Comparison of ENCODE assay signal across 9 cellular contexts in genomic region chr19:11323601-11324078, GRCh38. TPM values are rescaled to one million over a fixed set of nuclear protein-coding genes. Genes with fewer than 3 reads are reported as not detected.
DNase-seq lines count a peak whose midpoint lies in the region; ATAC-seq and TF ChIP-seq lines count a peak whose summit lies in the region.
"Had no signal": no experiment of that assay in that cellular context is flagged by ENCODE, and none has a peak within 500 bp of the region (broad histone marks: within the 10 kb centered on the region; RNA-seq: fewer than 3 reads in every experiment).

No MANE protein-coding gene starts in this region.

- no peaks in the 10 kb centered on the region for H3K79me2 ChIP-seq in SK-N-SH (ENCODE audit: insufficient read depth)

- H3K4me1 Mint-ChIP-seq in activated CD8-positive, alpha-beta T cell treated with anti-CD3 and anti-CD28 coated beads, Interleukin-2, amount 10 ng/mL, durations not matched to agents 7 days and 5 days (ENCODE audit: low read depth): peaks cover 37% of the 10 kb centered on the region

- H3K9me3 ChIP-seq in SK-N-SH (no peaks in the 10 kb centered on the region), right atrium auricular region (no peaks in the 10 kb centered on the region)

- H3F3A ChIP-seq in SK-N-SH (replicated peaks; ENCODE audit: insufficient read depth): peaks cover 13% of the 10 kb centered on the region

- peaks cover 14% of the 10 kb centered on the region for H3K36me3 Mint-ChIP-seq in activated CD8-positive, alpha-beta T cell treated with anti-CD3 and anti-CD28 coated beads, Interleukin-2, amount 10 ng/mL, durations not matched to agents 7 days and 5 days (ENCODE audit: low read depth)

- H3K4me2 ChIP-seq in SK-N-SH: peak overlapping the region; percentile 66; the same call in 1 of the 2 replicates

- DNase-seq in SK-N-SH (peak; percentile 37), right atrium auricular region (ENCODE audit: low spot score) (no peak), SW480 (ENCODE audit: low spot score) (no peak), COLO829 (ENCODE audit: low spot score) (no peak)
- DNase-seq in activated CD8-positive, alpha-beta T cell treated with anti-CD3 and anti-CD28 coated beads, Interleukin-2, amount 10 ng/mL, durations not matched to agents 7 days and 5 days: no peak
- DNase-seq in activated effector memory CD4-positive, alpha-beta T cell treated with Interleukin-2 at 50 U/mL for 16 hours: no peak

- CTCF ChIA-PET in SK-N-SH (lab: Yijun Ruan, JAX): interaction anchor here (0.9 to 2.2 kb wide), 7 partner anchors 27 to 123 kb away, joined by 3 to 11 read pairs (median 4); partner anchors contain the start of gene TSPAN16
- CTCF ChIA-PET in activated CD8-positive, alpha-beta T cell treated with anti-CD3 and anti-CD28 coated beads, Interleukin-2, amount 10 ng/mL, durations not matched to agents 7 days and 5 days (lab: Charles Lee): interaction anchor here (1.0 to 4.1 kb wide), 4 partner anchors 16 to 57 kb away, joined by 3 to 19 read pairs (median 4); partner anchors contain the start of genes CCDC159, RAB3D, TMEM205 and TSPAN16

- H3K36me3 ChIP-seq in SK-N-SH (replicated peaks in 1 of 2; ENCODE audit: control insufficient read depth in 1 of 2, insufficient read depth in 2 of 2, low read length in 1 of 2): peaks cover 0 to 5% of the 10 kb centered on the region in 2 experiments
- H3K36me3 ChIP-seq in right atrium auricular region: peaks cover 27% of the 10 kb centered on the region

- H3K4me1 ChIP-seq in SK-N-SH (ENCODE audit: control insufficient read depth in 1 of 2, insufficient read depth in 2 of 2, low read depth in 1 of 2, low read length in 1 of 2): peaks cover 9 to 19% of the 10 kb centered on the region in 2 experiments
- peaks cover 0 to 20% of the 10 kb centered on the region in 2 donors for H3K4me1 ChIP-seq in right atrium auricular region

- no peak; the same call in 2 of the 3 replicates for ATAC-seq in SK-N-SH treated with all-trans-retinoic acid at 6 μM for 48 hours
- no peak for ATAC-seq in activated CD8-positive, alpha-beta T cell treated with anti-CD3 and anti-CD28 coated beads, Interleukin-2, amount 10 ng/mL, durations not matched to agents 7 days and 5 days

- H3K4me3 ChIP-seq in SK-N-SH (ENCODE audit: low read depth in 2 of 2, low read length in 1 of 2): no peak overlapping the region
- no peak overlapping the region for H3K4me3 ChIP-seq in right atrium auricular region

- H3K9ac ChIP-seq in SK-N-SH: no peak overlapping the region

- H3K27me3 Mint-ChIP-seq in activated CD8-positive, alpha-beta T cell treated with anti-CD3 and anti-CD28 coated beads, Interleukin-2, amount 10 ng/mL, durations not matched to agents 7 days and 5 days (ENCODE audit: low read depth): no peaks in the 10 kb centered on the region

- POLR2A ChIA-PET in SK-N-SH (lab: Yijun Ruan, JAX): interaction anchor here (1.3 to 2.5 kb wide), 2 partner anchors 15 to 51 kb away, joined by 3 to 17 read pairs; partner anchors contain the start of genes RAB3D and SWSAP1
- POLR2A ChIA-PET in activated CD8-positive, alpha-beta T cell treated with anti-CD3 and anti-CD28 coated beads, Interleukin-2, amount 10 ng/mL, durations not matched to agents 7 days and 5 days (lab: Charles Lee): interaction anchor here (0.8 to 2.4 kb wide), 5 partner anchors 15 to 59 kb away, joined by 3 to 15 read pairs (median 3); no protein-coding TSS in a partner anchor

- no peaks in the 10 kb centered on the region for H3K9me2 ChIP-seq in SK-N-SH

- no peak overlapping the region for H2AFZ ChIP-seq in SK-N-SH (ENCODE audit: low read depth)

- WGBS in SK-N-SH (ENCODE audit: low lambda C conversion rate): 74% methylated on average over 5 of the region's 5 CpGs

- TF ChIP-seq EP300 in SK-N-SH (IDR thresholded peaks at IDR 0.05; ENCODE audit: borderline replicate concordance in 1 of 2, low read depth in 1 of 2, low read length in 1 of 2): no peak

- H3K9me3 Mint-ChIP-seq in activated CD8-positive, alpha-beta T cell treated with anti-CD3 and anti-CD28 coated beads, Interleukin-2, amount 10 ng/mL, durations not matched to agents 7 days and 5 days (ENCODE audit: insufficient read depth): no peaks in the 10 kb centered on the region

- H3K4me3 Mint-ChIP-seq in activated CD8-positive, alpha-beta T cell treated with anti-CD3 and anti-CD28 coated beads, Interleukin-2, amount 10 ng/mL, durations not matched to agents 7 days and 5 days: peak overlapping the region; percentile 73

- H3K27me3 ChIP-seq in SK-N-SH (ENCODE audit: insufficient read depth) (no peaks in the 10 kb centered on the region), right atrium auricular region (no peaks in the 10 kb centered on the region)

- no peak for TF ChIP-seq RAD21 in SK-N-SH (IDR thresholded peaks at IDR 0.05; ENCODE audit: low read length)

- H4K20me1 ChIP-seq in SK-N-SH (ENCODE audit: insufficient read depth): no peaks in the 10 kb centered on the region

- TF ChIP-seq CTCF in SK-N-SH (IDR thresholded peaks at IDR 0.05): no peak
- TF ChIP-seq CTCF in right atrium auricular region (IDR thresholded peaks at IDR 0.05): no peak

- H3K27ac Mint-ChIP-seq in activated CD8-positive, alpha-beta T cell treated with anti-CD3 and anti-CD28 coated beads, Interleukin-2, amount 10 ng/mL, durations not matched to agents 7 days and 5 days: peak overlapping the region; percentile 95

- peak overlapping the region; percentile 65 to 87; a peak in 3 of 4 replicates for H3K27ac ChIP-seq in SK-N-SH (ENCODE audit: low read depth in 2 of 2, low read length in 1 of 2)
- H3K27ac ChIP-seq in right atrium auricular region: peak overlapping the region; percentile 67 to 75
- peak overlapping the region; percentile 82 for H3K27ac ChIP-seq in temporal lobe (ENCODE audit: low read depth, low read length)

TF ChIP-seq in SK-N-SH, 30 proteins besides CTCF, POLR2A, EP300 and RAD21:
- no peak for TF ChIP-seq YY1 (IDR thresholded peaks at IDR 0.05; ENCODE audit: low read depth)
- TF ChIP-seq MXI1 (IDR thresholded peaks at IDR 0.05; ENCODE audit: low read depth, low read length): 0 out of 2 replicates have a peak, but pooled peaks have one; percentile 2
- TF ChIP-seq EZH2phosphoT487 (IDR thresholded peaks at IDR 0.05; ENCODE audit: borderline replicate concordance, low read depth): no peak

TF ChIP-seq in SK-N-SH treated with all-trans-retinoic acid at 6 μM for 48 hours, 23 proteins besides CTCF, POLR2A, EP300 and RAD21:
- TF ChIP-seq BACH2 (CRISPR knock-in tag; IDR thresholded peaks at IDR 0.05; ENCODE audit: borderline replicate concordance) (no peak), ZNF8 (CRISPR knock-in tag; IDR thresholded peaks at IDR 0.05) (no peak), ESRRG (CRISPR knock-in tag; IDR thresholded peaks at IDR 0.05) (no peak), TOX (CRISPR knock-in tag; IDR thresholded peaks at IDR 0.05; ENCODE audit: borderline replicate concordance) (no peak)

RNA-seq across cellular contexts. Expression of gene RAB3D, which starts 15.8 kb away (rescaled TPM):
- 25.0 and 27.0 TPM in 2 replicates for polyA plus RNA-seq in SK-N-SH (2012; rRNA removed)
- 11.2 and 17.2 TPM in 2 replicates for polyA plus RNA-seq in SK-N-SH (2012; cell fraction: cytosol; rRNA removed)
- polyA plus RNA-seq in SK-N-SH (2012; cell fraction: nucleus; rRNA removed): 30.6 and 31.2 TPM in 2 replicates
- total RNA-seq in activated CD8-positive, alpha-beta T cell treated with anti-CD3 and anti-CD28 coated beads, Interleukin-2, amount 10 ng/mL, durations not matched to agents 7 days and 5 days: 1 to 10 TPM; 7.6 to 7.9 TPM
- total RNA-seq in right atrium auricular region: 10 to 100 TPM in 1 of 2 donors, 1 to 10 TPM in 1; 6.5 to 11.1 TPM
- total RNA-seq in temporal lobe: 12.0 TPM

RNA-seq across cellular contexts. Expression of gene TMEM205, which starts 22.4 kb away (rescaled TPM):
- 209 and 219 TPM in 2 replicates for polyA plus RNA-seq in SK-N-SH (2012; rRNA removed)
- 112 and 154 TPM in 2 replicates for polyA plus RNA-seq in SK-N-SH (2012; cell fraction: cytosol; rRNA removed)
- polyA plus RNA-seq in SK-N-SH (2012; cell fraction: nucleus; rRNA removed): 172 and 193 TPM in 2 replicates
- 10 to 100 TPM; 23.6 to 29.6 TPM for total RNA-seq in activated CD8-positive, alpha-beta T cell treated with anti-CD3 and anti-CD28 coated beads, Interleukin-2, amount 10 ng/mL, durations not matched to agents 7 days and 5 days
- 100 to 1,000 TPM; 301 to 343 TPM for total RNA-seq in right atrium auricular region
- total RNA-seq in temporal lobe: 33.7 TPM

RNA-seq across cellular contexts. Expression of gene CCDC159, which starts 22.7 kb away (rescaled TPM):
- polyA plus RNA-seq in SK-N-SH (2012; rRNA removed): 25.2 and 30.1 TPM in 2 replicates
- polyA plus RNA-seq in SK-N-SH (2012; cell fraction: cytosol; rRNA removed): 11.0 and 15.1 TPM in 2 replicates
- 160 and 203 TPM in 2 replicates for polyA plus RNA-seq in SK-N-SH (2012; cell fraction: nucleus; rRNA removed)
- total RNA-seq in activated CD8-positive, alpha-beta T cell treated with anti-CD3 and anti-CD28 coated beads, Interleukin-2, amount 10 ng/mL, durations not matched to agents 7 days and 5 days: 10 to 100 TPM in 1 of 2 experiments, 1 to 10 TPM in 1; 9.9 to 13.6 TPM
- total RNA-seq in right atrium auricular region (10 to 100 TPM; 12.1 to 18.8 TPM), temporal lobe (3.2 TPM)

RNA-seq across cellular contexts. Expression of gene TSPAN16, which starts 27.7 kb away (rescaled TPM):
- polyA plus RNA-seq in SK-N-SH (2012; rRNA removed): not detected in 2 replicates
- not detected in 2 replicates for polyA plus RNA-seq in SK-N-SH (2012; cell fraction: cytosol; rRNA removed)
- polyA plus RNA-seq in SK-N-SH (2012; cell fraction: nucleus; rRNA removed): not detected in 2 replicates
- total RNA-seq in activated CD8-positive, alpha-beta T cell treated with anti-CD3 and anti-CD28 coated beads, Interleukin-2, amount 10 ng/mL, durations not matched to agents 7 days and 5 days: not detected
- not detected for total RNA-seq in right atrium auricular region
- not detected for total RNA-seq in temporal lobe
- total RNA-seq: bronchial epithelial cell had no signal

RNA-seq across cellular contexts. Expression of gene PLPPR2, which starts 31.6 kb away (rescaled TPM):
- polyA plus RNA-seq in SK-N-SH (2012; rRNA removed): 18.9 and 26.2 TPM in 2 replicates
- polyA plus RNA-seq in SK-N-SH (2012; cell fraction: cytosol; rRNA removed): 10.6 and 17.6 TPM in 2 replicates
- polyA plus RNA-seq in SK-N-SH (2012; cell fraction: nucleus; rRNA removed): 54.9 and 71.2 TPM in 2 replicates
- total RNA-seq in activated CD8-positive, alpha-beta T cell treated with anti-CD3 and anti-CD28 coated beads, Interleukin-2, amount 10 ng/mL, durations not matched to agents 7 days and 5 days: 1 to 10 TPM; 1.1 TPM
- total RNA-seq in right atrium auricular region (10 to 100 TPM; 26.2 to 30.5 TPM), temporal lobe (47.2 TPM)
